24 cellular contexts compared by ENCODE assay signal in genomic region chr18:50989711-50990110, GRCh38. TPM values are rescaled to one million over a fixed set of nuclear protein-coding genes. Genes with fewer than 3 reads are reported as not detected.
DNase-seq lines count a peak whose midpoint lies in the region; ATAC-seq, FAIRE-seq and TF ChIP-seq lines count a peak whose summit lies in the region.
"Had no signal": no experiment of that assay in that cellular context is flagged by ENCODE, and none has a peak within 500 bp of the region (broad histone marks: within the 10 kb centered on the region; RNA-seq: fewer than 3 reads in every experiment).

No MANE protein-coding gene starts in this region.

- no peak overlapping the region for H3K9ac ChIP-seq in skeletal muscle tissue (ENCODE audit: low read depth in 1 of 3, low read length in 3 of 3)
- H3K9ac ChIP-seq: BLaER1 treated with 17β-estradiol and CSF1 and Interleukin-3, amounts not matched to agents 10 nM and 100 nM had no signal

- H3K4me1 ChIP-seq in psoas muscle = peaks cover 57% of the 10 kb centered on the region
- peaks cover 14 to 33% (median 21%) of the 10 kb centered on the region in 3 donors for H3K4me1 ChIP-seq in skeletal muscle tissue (ENCODE audit: control insufficient read depth in 3 of 3, insufficient read depth in 3 of 3, low read length in 3 of 3)
- H3K4me1 ChIP-seq: BLaER1 treated with 17β-estradiol and CSF1 and Interleukin-3, amounts not matched to agents 10 nM and 100 nM had no signal

- intact Hi-C loops in psoas muscle (cut with DNase I) = loop anchor here in 1 of 2 donors (5.0 kb wide), 1 partner anchor 38 kb away; no protein-coding TSS in a partner anchor

- peak; percentile 67 for FAIRE-seq in D721Med (lab: Jason Lieb, UNC)
- FAIRE-seq: A549, GM12878, GM12892, GM18507 had no signal

- WGBS in psoas muscle, 3 donors = 43 to 65% (median 47%) methylated on average over 3 of the region's 3 CpGs

- H3K9me3 ChIP-seq in psoas muscle (no peaks in the 10 kb centered on the region), skeletal muscle tissue (ENCODE audit: control insufficient read depth in 3 of 3, low read length in 3 of 3) (no peaks in the 10 kb centered on the region)
- H3K9me3 ChIP-seq: A549, Caco-2 had no signal

- H3K27ac ChIP-seq in psoas muscle (peak overlapping the region; percentile 71), skeletal muscle tissue (ENCODE audit: low read depth, low read length) (peak overlapping the region; percentile 23)
- H3K27ac ChIP-seq: 22Rv1; A549; BLaER1 treated with 17β-estradiol and CSF1 and Interleukin-3, amounts not matched to agents 10 nM and 100 nM; C4-2B had no signal

- H3K27me3 ChIP-seq in psoas muscle (ENCODE audit: insufficient read depth in 3 of 3, low read length in 2 of 3) (no peaks in the 10 kb centered on the region), skeletal muscle tissue (ENCODE audit: control insufficient read depth in 3 of 3, insufficient read depth in 3 of 3, low read length in 3 of 3) (no peaks in the 10 kb centered on the region)
- H3K27me3 ChIP-seq: BLaER1 treated with 17β-estradiol and CSF1 and Interleukin-3, amounts not matched to agents 10 nM and 100 nM had no signal

- DNase-seq in D721Med (ENCODE audit: insufficient read length, low spot score) (no peak), psoas muscle (no peak), left lobe of liver (ENCODE audit: low spot score) (no peak)
- DNase-seq in activated effector memory CD4-positive, alpha-beta T cell treated with anti-CD3 and anti-CD28 coated beads, Interleukin-2, amount 50 U/mL, for 16 hours = no peak
- DNase-seq: AML-193; Caco-2; Calu3; CD4-positive, alpha-beta T cell; CD8-positive, alpha-beta T cell; DMS 273 treated with DMSO at 0.1 percent for 48 hours; DMS153; DMS53; DMS79; DND-41; EL; GDM1 had no signal

- H3K36me3 ChIP-seq in psoas muscle (ENCODE audit: insufficient read depth in 1 of 2, low read depth in 1 of 2) (peaks cover 0 to 3% of the 10 kb centered on the region in 2 donors), skeletal muscle tissue (ENCODE audit: control insufficient read depth in 3 of 3, insufficient read depth in 3 of 3, low read length in 3 of 3) (peaks cover 0 to 2% (median 0%) of the 10 kb centered on the region in 3 donors)

- H3K4me3 ChIP-seq in psoas muscle (no peak overlapping the region), skeletal muscle tissue (ENCODE audit: low read length in 3 of 3) (no peak overlapping the region)
- H3K4me3 ChIP-seq: A549; BLaER1 treated with 17β-estradiol and CSF1 and Interleukin-3, amounts not matched to agents 10 nM and 100 nM; GM12878 had no signal

- TF ChIP-seq CTCF in D721Med (IDR thresholded peaks at IDR 0.05; ENCODE audit: insufficient read depth, missing control alignments) (no peak), psoas muscle (IDR thresholded peaks at IDR 0.05) (no peak)

- ATAC-seq in psoas muscle = peak; percentile 74 to 83 (median 80)
- ATAC-seq in left lobe of liver = no peak
- ATAC-seq: A549; CD8-positive, alpha-beta T cell; GM12878 had no signal

RNA-seq across cellular contexts. Expression of gene ELAC1, which starts 21.9 kb away (rescaled TPM):
- 1 to 10 TPM; 2.8 to 5.4 (median 3.8) TPM for total RNA-seq in psoas muscle
- polyA plus RNA-seq in psoas muscle = 1 to 10 TPM; 1.6 to 4.2 (median 1.7) TPM
- 6.3 TPM for total RNA-seq in skeletal muscle tissue
- total RNA-seq in left lobe of liver = 5.2 TPM

RNA-seq across cellular contexts. Expression of gene SMAD4, which starts 40.3 kb away (rescaled TPM):
- 100 to 1,000 TPM in 2 of 4 donors, 10 to 100 TPM in 2; 92.7 to 128 (median 112) TPM for total RNA-seq in psoas muscle
- 10 to 100 TPM; 35.6 to 80.8 (median 39.3) TPM for polyA plus RNA-seq in psoas muscle
- total RNA-seq in skeletal muscle tissue = 52.2 TPM
- 54.6 TPM for total RNA-seq in left lobe of liver
